ENCODE assay signal across 30 cellular contexts in the genomic region with DNA sequence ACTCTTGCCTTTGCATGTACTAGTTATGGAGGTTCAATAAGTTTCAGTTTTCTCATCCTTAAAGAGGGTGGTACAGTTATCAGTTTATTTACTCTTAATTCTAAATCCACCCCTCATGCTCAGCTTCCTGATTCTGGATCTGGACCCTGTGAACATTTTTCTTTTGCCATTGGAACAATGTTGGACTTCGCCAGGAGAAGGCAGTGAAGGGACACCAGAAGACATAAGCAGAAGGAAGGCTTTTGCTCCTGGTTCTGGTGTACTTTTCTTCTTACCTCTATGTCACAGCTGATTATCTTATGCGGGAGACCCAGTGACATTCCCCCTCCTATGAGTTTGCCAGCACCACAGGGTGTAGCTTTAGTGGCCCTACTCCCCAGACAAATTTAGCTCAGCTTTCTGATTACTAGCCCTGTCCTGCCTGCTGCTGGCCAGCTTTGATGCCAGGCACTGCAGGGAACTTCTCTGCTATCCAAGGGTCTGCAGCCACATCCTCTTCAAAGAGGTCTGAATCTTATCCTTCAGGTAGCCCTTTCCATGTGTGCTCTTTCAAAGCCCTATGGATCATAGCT.
DNase-seq lines count a peak whose midpoint lies in the region; ATAC-seq, FAIRE-seq and TF ChIP-seq lines count a peak whose summit lies in the region.
"Had no signal": no experiment of that assay in that cellular context is flagged by ENCODE, and none has a peak within 500 bp of the region (broad histone marks: within the 10 kb centered on the region; RNA-seq: fewer than 3 reads in every experiment).

No MANE protein-coding gene starts in this region.

- H3K36me3 Mint-ChIP-seq in H9 (ENCODE audit: insufficient read depth in 1 of 3, low read depth in 3 of 3), result peaks cover 0 to 4% (median under 1%) of the 10 kb centered on the region in 3 experiments; a peak in 3 of 7 replicates
- H3K36me3 Mint-ChIP-seq: activated naive CD8-positive, alpha-beta T cell treated with anti-CD3 and anti-CD28 coated beads for 36 hours had no signal

- no peak overlapping the region for H3K27ac Mint-ChIP-seq in H9
- H3K27ac Mint-ChIP-seq: activated B cell treated with CpG ODN at 0.5 μM for 24 hours; activated naive CD8-positive, alpha-beta T cell treated with anti-CD3 and anti-CD28 coated beads for 36 hours; progenitor cell of endocrine pancreas; stimulated activated naive CD8-positive, alpha-beta T cell treated with anti-CD3 and anti-CD28 coated beads, Interleukin-15, Interleukin-2, amounts not matched to agents 100 ng/mL and 50 ng/mL, for 24 hours had no signal

- no peaks in the 10 kb centered on the region; the same call in 1 of the 2 replicates for H3K4me1 ChIP-seq in H9 (ENCODE audit: insufficient read depth, low read length)
- H3K4me1 ChIP-seq in pancreas, result no peaks in the 10 kb centered on the region
- no peaks in the 10 kb centered on the region for H3K4me1 ChIP-seq in Peyer's patch
- no peaks in the 10 kb centered on the region for H3K4me1 ChIP-seq in vagina
- H3K4me1 ChIP-seq: BLaER1 treated with 17β-estradiol and CSF1 and Interleukin-3, amounts not matched to agents 10 nM and 100 nM; Caco-2; right lobe of liver; SJSA1 had no signal

- no peaks in the 10 kb centered on the region for H3K79me1 ChIP-seq in H9 (ENCODE audit: insufficient read depth, low read depth, low read length, poor library complexity, severe bottlenecking)

- H3K9me3 ChIP-seq in H9 (ENCODE audit: control insufficient read depth, low read depth, low read length) (no peaks in the 10 kb centered on the region), pancreas (no peaks in the 10 kb centered on the region), Peyer's patch (no peaks in the 10 kb centered on the region), vagina (no peaks in the 10 kb centered on the region)
- H3K9me3 ChIP-seq: Caco-2, right lobe of liver, SJSA1 had no signal

- H4K8ac ChIP-seq in H9 (replicated peaks; ENCODE audit: insufficient read length, low read depth, low read length), result no peak overlapping the region

- H3K27me3 ChIP-seq in H9 (ENCODE audit: insufficient read depth, low read length), result no peaks in the 10 kb centered on the region
- no peaks in the 10 kb centered on the region for H3K27me3 ChIP-seq in pancreas
- no peaks in the 10 kb centered on the region for H3K27me3 ChIP-seq in Peyer's patch
- H3K27me3 ChIP-seq in vagina, result no peaks in the 10 kb centered on the region
- H3K27me3 ChIP-seq: BLaER1 treated with 17β-estradiol and CSF1 and Interleukin-3, amounts not matched to agents 10 nM and 100 nM; right lobe of liver; SJSA1 had no signal

- H3K56ac ChIP-seq in H9 (ENCODE audit: insufficient read length, low read depth, low read length), result no peak overlapping the region

- in situ Hi-C loops in astrocyte of the cerebellum (cut with HindIII; ENCODE audit: low sequenced_read_pairs), result no loop called here

- TF ChIP-seq POLR2A in Peyer's patch (IDR thresholded peaks at IDR 0.05), result no peak
- TF ChIP-seq POLR2A in vagina (IDR thresholded peaks at IDR 0.05), result no peak

- peak in 3 of 4 donors; percentile 34 to 82 (median 62) for ATAC-seq in pancreas
- ATAC-seq: activated T-cell treated with anti-CD3 and anti-CD28 coated beads, Interleukin-2, amount 50 U/mL, for 4 hours; HCT116; right lobe of liver had no signal

- 0 out of 3 replicates have a peak, but pooled peaks have one; percentile 12 for TF ChIP-seq CTCF in H9 (conservative IDR thresholded peaks at IDR 0.05)
- TF ChIP-seq CTCF in astrocyte of the cerebellum (IDR thresholded peaks at IDR 0.05; ENCODE audit: low read depth, low read length, missing control alignments), result peak; percentile 16
- TF ChIP-seq CTCF in pancreas (IDR thresholded peaks at IDR 0.05), result no peak
- TF ChIP-seq CTCF in Peyer's patch (IDR thresholded peaks at IDR 0.05), result no peak
- no peak for TF ChIP-seq CTCF in vagina (IDR thresholded peaks at IDR 0.05)

- H3K36me3 ChIP-seq in pancreas, result no peaks in the 10 kb centered on the region
- no peaks in the 10 kb centered on the region for H3K36me3 ChIP-seq in Peyer's patch
- no peaks in the 10 kb centered on the region for H3K36me3 ChIP-seq in vagina
- H3K36me3 ChIP-seq: BLaER1 treated with 17β-estradiol and CSF1 and Interleukin-3, amounts not matched to agents 10 nM and 100 nM; right lobe of liver; SJSA1 had no signal

- H2BK12ac ChIP-seq in H9 (ENCODE audit: insufficient read length, low read depth, low read length), result no peak overlapping the region

- H4K20me1 ChIP-seq in H9 (ENCODE audit: control insufficient read depth, insufficient read depth, insufficient read length), result no peaks in the 10 kb centered on the region
- H4K20me1 ChIP-seq: BLaER1 treated with 17β-estradiol and CSF1 and Interleukin-3, amounts not matched to agents 10 nM and 100 nM had no signal

- no peak for FAIRE-seq in pancreas (lab: Jason Lieb, UNC)
- FAIRE-seq: GM12891, urothelium cell line had no signal

- DNase-seq in H9 (no peak), astrocyte of the cerebellum (ENCODE audit: low read depth) (no peak), fibroblast of peridontal ligament (ENCODE audit: extremely low read depth) (peak; percentile 6), pancreas (no peak), NOMO-1 treated with DMSO at 0.1 percent for 48 hours (lab: John Stamatoyannopoulos, UW; ENCODE audit: unreplicated experiment) (no peak), Peyer's patch (no peak), vagina (ENCODE audit: extremely low spot score in 2 of 2) (no peak)
- DNase-seq: activated B cell treated with CpG ODN at 0.5 μM for 24 hours; activated gamma-delta T cell; activated naive CD8-positive, alpha-beta T cell treated with anti-CD3 and anti-CD28 coated beads for 36 hours; activated T-cell treated with anti-CD3 and anti-CD28 coated beads, Interleukin-2, amount 50 U/mL, for 4 hours; aorta; Caco-2; DMS53; dorsolateral prefrontal cortex; hypothalamus; mesenchymal stem cell; NCI-H2029; NCI-H526 treated with DMSO at 0.1 percent for 48 hours; right lobe of liver; stimulated activated CD8-positive, alpha-beta memory T cell treated with anti-CD3 and anti-CD28 coated beads, Interleukin-4, amount 100 ng/mL, for 48 hours had no signal

- no peak overlapping the region for H2BK120ac ChIP-seq in H9 (ENCODE audit: low read depth, low read length, poor library complexity, severe bottlenecking)

- H3K23me2 ChIP-seq in H9 (ENCODE audit: insufficient read length, low read depth, low read length, poor library complexity, severe bottlenecking), result no peaks in the 10 kb centered on the region

- no peak overlapping the region for H3K23ac ChIP-seq in H9 (ENCODE audit: insufficient read length, low read depth, low read length)

- H4K91ac ChIP-seq in H9 (ENCODE audit: insufficient read length, low read depth, low read length), result no peak overlapping the region

- no peak overlapping the region for H3K9ac ChIP-seq in H9 (ENCODE audit: extremely low read depth, insufficient read length, low read length)
- H3K9ac ChIP-seq: BLaER1 treated with 17β-estradiol and CSF1 and Interleukin-3, amounts not matched to agents 10 nM and 100 nM; KMS-11 had no signal

- H3K27ac ChIP-seq in H9 (ENCODE audit: insufficient read length, low read depth, low read length) (no peak overlapping the region), pancreas (no peak overlapping the region), Peyer's patch (no peak overlapping the region), vagina (no peak overlapping the region)
- H3K27ac ChIP-seq: BLaER1 treated with 17β-estradiol and CSF1 and Interleukin-3, amounts not matched to agents 10 nM and 100 nM; dorsolateral prefrontal cortex; KMS-11; right lobe of liver; SJSA1 had no signal

- no peak overlapping the region for H2BK15ac ChIP-seq in H9 (ENCODE audit: low read depth, low read length)

- intact Hi-C loops in pancreas (cut with DNase I), result no loop called here
- intact Hi-C loops in vagina (cut with DNase I), result no loop called here

- peaks cover 2 to 3% of the 10 kb centered on the region in 2 experiments; a peak in 3 of 5 replicates for H3K9me3 Mint-ChIP-seq in H9

- H4K5ac ChIP-seq in H9 (ENCODE audit: insufficient read length, low read depth, low read length), result no peak overlapping the region

- no peak overlapping the region for H3K18ac ChIP-seq in H9 (ENCODE audit: insufficient read length, low read depth, low read length)

- no peak overlapping the region for H2BK5ac ChIP-seq in H9 (ENCODE audit: insufficient read length, low read length)

- H3K79me2 ChIP-seq in H9 (ENCODE audit: insufficient read depth, low read length), result no peaks in the 10 kb centered on the region

- H3K4ac ChIP-seq in H9 (ENCODE audit: low read depth, low read length), result no peak overlapping the region

- H3T11ph ChIP-seq in H9 (ENCODE audit: low read length), result no peak overlapping the region

- no CpG with 5 or more reads among the region's 2 CpGs for WGBS in H9 (ENCODE audit: extremely low coverage, insufficient read length, low lambda C conversion rate)
- WGBS in pancreas, 2 donors, result 37 to 52% methylated on average over 2 of the region's 2 CpGs

- no peak overlapping the region for H3K4me2 ChIP-seq in H9 (ENCODE audit: insufficient read depth, insufficient read length, low read length)
- H3K4me2 ChIP-seq: BLaER1 treated with 17β-estradiol and CSF1 and Interleukin-3, amounts not matched to agents 10 nM and 100 nM; KMS-11 had no signal

- no peak overlapping the region for H3K14ac ChIP-seq in H9 (ENCODE audit: insufficient read depth, low read length)

- H2BK20ac ChIP-seq in H9 (ENCODE audit: low read depth, low read length, poor library complexity, severe bottlenecking), result no peak overlapping the region

- H3K4me1 Mint-ChIP-seq in H9, result peaks cover 21 to 22% of the 10 kb centered on the region in 2 experiments
- H3K4me1 Mint-ChIP-seq: activated B cell treated with CpG ODN at 0.5 μM for 24 hours; activated naive CD8-positive, alpha-beta T cell treated with anti-CD3 and anti-CD28 coated beads for 36 hours; central memory CD8-positive, alpha-beta T cell had no signal

- H2AK5ac ChIP-seq in H9 (ENCODE audit: insufficient read length, low read length), result no peak overlapping the region

- H2AFZ ChIP-seq in H9 (ENCODE audit: low read length), result peak overlapping the region; percentile 22

- H3K27me3 Mint-ChIP-seq in H9 (ENCODE audit: low read depth), result no peaks in the 10 kb centered on the region
- H3K27me3 Mint-ChIP-seq: activated B cell treated with CpG ODN at 0.5 μM for 24 hours; activated naive CD8-positive, alpha-beta T cell treated with anti-CD3 and anti-CD28 coated beads for 36 hours; central memory CD8-positive, alpha-beta T cell; progenitor cell of endocrine pancreas; stimulated activated naive CD8-positive, alpha-beta T cell treated with anti-CD3 and anti-CD28 coated beads, Interleukin-15, Interleukin-2, amounts not matched to agents 100 ng/mL and 50 ng/mL, for 24 hours had no signal

- H3K4me3 Mint-ChIP-seq in H9, result no peak overlapping the region
- H3K4me3 Mint-ChIP-seq: activated B cell treated with CpG ODN at 0.5 μM for 24 hours; activated naive CD8-positive, alpha-beta T cell treated with anti-CD3 and anti-CD28 coated beads for 36 hours; activated T-cell treated with anti-CD3 and anti-CD28 coated beads, Interleukin-2, amount 50 U/mL, for 4 hours; central memory CD8-positive, alpha-beta T cell; stimulated activated naive CD8-positive, alpha-beta T cell treated with anti-CD3 and anti-CD28 coated beads, Interleukin-15, Interleukin-2, amounts not matched to agents 100 ng/mL and 50 ng/mL, for 24 hours had no signal

- no peak overlapping the region for H3K4me3 ChIP-seq in astrocyte of the cerebellum (ENCODE audit: low read depth, low read length)
- no peak overlapping the region for H3K4me3 ChIP-seq in pancreas
- no peak overlapping the region for H3K4me3 ChIP-seq in Peyer's patch
- no peak overlapping the region for H3K4me3 ChIP-seq in vagina
- H3K4me3 ChIP-seq: BLaER1 treated with 17β-estradiol and CSF1 and Interleukin-3, amounts not matched to agents 10 nM and 100 nM; dorsolateral prefrontal cortex; right lobe of liver; SJSA1 had no signal

Comparison
In these comparisons a context has a peak if more than half of its experiments do, and no peak if none do; other contexts are left out.
1. CTCF ChIP-seq: peak in H9 (single experiment) and astrocyte of the cerebellum (single experiment); none in pancreas (0 of 4), Peyer's patch (0 of 6) and vagina (0 of 3).